ENCODE assay signal across 10 cellular contexts in genomic region chr13:40597735-40598365, GRCh38.
DNase-seq lines count a peak whose midpoint lies in the region; ATAC-seq and TF ChIP-seq lines count a peak whose summit lies in the region.
"Had no signal": no experiment of that assay in that cellular context is flagged by ENCODE, and none has a peak within 500 bp of the region (broad histone marks: within the 10 kb centered on the region; RNA-seq: fewer than 3 reads in every experiment).

No MANE protein-coding gene starts in this region.

- no peaks in the 10 kb centered on the region for H3K9me3 Mint-ChIP-seq in activated naive CD4-positive, alpha-beta T cell treated with anti-CD3 and anti-CD28 coated beads, Interleukin-2, amount 10 ng/mL, durations not matched to agents 7 days and 5 days
- H3K9me3 Mint-ChIP-seq in type B pancreatic cell: no peaks in the 10 kb centered on the region
- H3K9me3 Mint-ChIP-seq in HFFc6: no peaks in the 10 kb centered on the region

- peak overlapping the region; percentile 75 for H2AFZ ChIP-seq in mammary epithelial cell (ENCODE audit: low read depth, low read length)

- dilution Hi-C loops in mammary epithelial cell (cut with HindIII; ENCODE audit: low sequenced_read_pairs): no loop called here

- H3K4me1 Mint-ChIP-seq in activated naive CD4-positive, alpha-beta T cell treated with anti-CD3 and anti-CD28 coated beads, Interleukin-2, amount 10 ng/mL, durations not matched to agents 7 days and 5 days: peaks cover 70% of the 10 kb centered on the region
- H3K4me1 Mint-ChIP-seq in type B pancreatic cell (ENCODE audit: unreplicated experiment) (peaks cover 30% of the 10 kb centered on the region), HFFc6 (ENCODE audit: low read depth) (no peaks in the 10 kb centered on the region)

- no peaks in the 10 kb centered on the region for H4K20me1 ChIP-seq in mammary epithelial cell (ENCODE audit: insufficient read depth, low read length)

- H3K27ac ChIP-seq in mammary epithelial cell (ENCODE audit: insufficient read depth, low read depth, low read length): no peak overlapping the region
- peak overlapping the region in 1 of 2 donors; percentile 46 for H3K27ac ChIP-seq in lung (ENCODE audit: low read depth in 1 of 2, low read length in 1 of 2)

- H3K4me3 ChIP-seq in mammary epithelial cell (replicated peaks in 1 of 3; ENCODE audit: insufficient read depth in 1 of 3, low read depth in 2 of 3, low read length in 3 of 3) (no peak overlapping the region), lung (no peak overlapping the region)

- H3K79me2 ChIP-seq in mammary epithelial cell (ENCODE audit: insufficient read depth, low read length): no peaks in the 10 kb centered on the region

- peaks cover 16% of the 10 kb centered on the region for H3K36me3 Mint-ChIP-seq in activated naive CD4-positive, alpha-beta T cell treated with anti-CD3 and anti-CD28 coated beads, Interleukin-2, amount 10 ng/mL, durations not matched to agents 7 days and 5 days
- H3K36me3 Mint-ChIP-seq in type B pancreatic cell (no peaks in the 10 kb centered on the region), HFFc6 (ENCODE audit: low read depth) (no peaks in the 10 kb centered on the region)

- peak overlapping the region; percentile 48 for H3K4me2 ChIP-seq in mammary epithelial cell (ENCODE audit: insufficient read depth, low read depth, low read length)

- TF ChIP-seq CTCF in mammary epithelial cell (conservative IDR thresholded peaks at IDR 0.05 in 1 of 2, IDR thresholded peaks at IDR 0.05 in 1 of 2; ENCODE audit: extremely low read depth in 1 of 2, insufficient read depth in 1 of 2, low read depth in 1 of 2, low read length in 2 of 2): no peak
- TF ChIP-seq CTCF in lung (IDR thresholded peaks at IDR 0.05; ENCODE audit: control extremely low read depth, extremely low read depth): no peak
- no peak for TF ChIP-seq CTCF in type B pancreatic cell (conservative IDR thresholded peaks at IDR 0.05)
- no peak for TF ChIP-seq CTCF in HFFc6 (IDR thresholded peaks at IDR 0.05)

- no peak overlapping the region for H3K9ac ChIP-seq in mammary epithelial cell (ENCODE audit: insufficient read depth, low read length)

- peak; percentile 59 for ATAC-seq in lung (ENCODE audit: insufficient read depth, low FRiP score)
- ATAC-seq: Panc1 had no signal

- H3K4me1 ChIP-seq in mammary epithelial cell (ENCODE audit: insufficient read depth, low read length) (peaks cover 10% of the 10 kb centered on the region), lung (ENCODE audit: control insufficient read depth in 2 of 2, insufficient read depth in 2 of 2, low read length in 2 of 2) (peaks cover 14 to 24% of the 10 kb centered on the region in 2 donors)

- H3K27me3 ChIP-seq in mammary epithelial cell (ENCODE audit: insufficient read depth, low read length): no peaks in the 10 kb centered on the region
- H3K27me3 ChIP-seq in lung (ENCODE audit: control insufficient read depth, insufficient read depth): no peaks in the 10 kb centered on the region

- CTCF ChIA-PET in activated naive CD4-positive, alpha-beta T cell treated with anti-CD3 and anti-CD28 coated beads, Interleukin-2, amount 10 ng/mL, durations not matched to agents 7 days and 5 days (lab: Charles Lee): no interaction called here
- CTCF ChIA-PET in mammary epithelial cell (lab: Charles Lee; ENCODE audit: low non-redundant PET): no interaction called here

- WGBS in mammary epithelial cell (ENCODE audit: low coverage, missing lambda C conversion rate): 36% methylated on average over 11 of the region's 11 CpGs
- WGBS in lung, 2 donors: 60 to 86% methylated on average over 11 of the region's 11 CpGs

- H3K36me3 ChIP-seq in mammary epithelial cell (ENCODE audit: insufficient read depth, low read length) (no peaks in the 10 kb centered on the region), lung (ENCODE audit: control insufficient read depth in 2 of 2, insufficient read depth in 2 of 2, low read length in 2 of 2) (no peaks in the 10 kb centered on the region)

- H3K4me3 Mint-ChIP-seq in activated naive CD4-positive, alpha-beta T cell treated with anti-CD3 and anti-CD28 coated beads, Interleukin-2, amount 10 ng/mL, durations not matched to agents 7 days and 5 days: no peak overlapping the region
- H3K4me3 Mint-ChIP-seq in type B pancreatic cell (peak overlapping the region; percentile 79), HFFc6 (no peak overlapping the region)

- no peaks in the 10 kb centered on the region for H3K9me3 ChIP-seq in mammary epithelial cell (replicated peaks; ENCODE audit: insufficient read depth, low read length)
- no peaks in the 10 kb centered on the region for H3K9me3 ChIP-seq in lung (ENCODE audit: control insufficient read depth in 2 of 2, insufficient read depth in 1 of 2, low read length in 1 of 2)

- peak overlapping the region; percentile 19 for H3K27ac Mint-ChIP-seq in activated naive CD4-positive, alpha-beta T cell treated with anti-CD3 and anti-CD28 coated beads, Interleukin-2, amount 10 ng/mL, durations not matched to agents 7 days and 5 days
- H3K27ac Mint-ChIP-seq in type B pancreatic cell (peak overlapping the region; percentile 96), HFFc6 (no peak overlapping the region)

- no TSS peak for BruUV-seq in mammary epithelial cell (replicated peaks; lab: Mats Ljungman, UMichigan)

- no peak for DNase-seq in activated naive CD4-positive, alpha-beta T cell treated with anti-CD3 and anti-CD28 coated beads, Interleukin-2, amount 10 ng/mL, durations not matched to agents 7 days and 5 days
- DNase-seq in activated naive CD4-positive, alpha-beta T cell (lab: John Stamatoyannopoulos, UW): no peak
- DNase-seq in mammary epithelial cell: peak; percentile 44
- DNase-seq in lung (ENCODE audit: low spot score): peak; percentile 48
- DNase-seq in type B pancreatic cell (ENCODE audit: extremely low spot score, unreplicated experiment): no peak
- no peak for DNase-seq in HFFc6
- no peak for DNase-seq in NCI-H2081 treated with DMSO at 0.1 percent for 48 hours (lab: John Stamatoyannopoulos, UW)
- DNase-seq in epidermal melanocyte (ENCODE audit: insufficient read length, low spot score): no peak
- DNase-seq: erythroblast had no signal

- in situ Hi-C loops in mammary epithelial cell (cut with MboI; ENCODE audit: low sequenced_read_pairs in 2 of 2): no loop called here

- intact Hi-C loops in mammary epithelial cell (cut with micrococcal nuclease): no loop called here

- no peaks in the 10 kb centered on the region for H3K27me3 Mint-ChIP-seq in activated naive CD4-positive, alpha-beta T cell treated with anti-CD3 and anti-CD28 coated beads, Interleukin-2, amount 10 ng/mL, durations not matched to agents 7 days and 5 days
- H3K27me3 Mint-ChIP-seq in type B pancreatic cell (no peaks in the 10 kb centered on the region), HFFc6 (ENCODE audit: insufficient read depth) (no peaks in the 10 kb centered on the region; the same call in none of the 2 replicates)

Comparison
In these comparisons a context has a peak if more than half of its experiments do, and no peak if none do; other contexts are left out.
1. DNase-seq: peak in mammary epithelial cell (single experiment) and lung (single experiment); none in activated naive CD4-positive, alpha-beta T cell treated with anti-CD3 and anti-CD28 coated beads, Interleukin-2, amount 10 ng/mL, durations not matched to agents 7 days and 5 days (single experiment), activated naive CD4-positive, alpha-beta T cell (0 of 4), type B pancreatic cell (single experiment), HFFc6 (single experiment), NCI-H2081 treated with DMSO at 0.1 percent for 48 hours (single experiment) and epidermal melanocyte (single experiment).